8 cellular contexts compared by ENCODE assay signal in genomic region chr11:1574256-1575242, GRCh38. TPM values are rescaled to one million over a fixed set of nuclear protein-coding genes. Genes with fewer than 3 reads are reported as not detected.
DNase-seq lines count a peak whose midpoint lies in the region; ATAC-seq, FAIRE-seq and TF ChIP-seq lines count a peak whose summit lies in the region.

No MANE protein-coding gene starts in this region.

- H3K27me3 Mint-ChIP-seq in CD4-positive, alpha-beta memory T cell: no peaks in the 10 kb centered on the region
- H3K27me3 Mint-ChIP-seq in nephron (ENCODE audit: low read depth): peaks cover 61% of the 10 kb centered on the region

- TF ChIP-seq CTCF in nephron (IDR thresholded peaks at IDR 0.05; ENCODE audit: unreplicated experiment in 3 of 3) (peak; percentile 69 to 92 (median 84)), upper lobe of right lung (IDR thresholded peaks at IDR 0.05) (peak; percentile 75)

- peak; percentile 69 to 85 (median 73) for DNase-seq in CD4-positive, alpha-beta memory T cell
- DNase-seq in H54 (ENCODE audit: insufficient read length, low spot score): peak; percentile 75
- peak; percentile 41 for DNase-seq in NOMO-1 treated with DMSO at 0.1 percent for 48 hours (lab: John Stamatoyannopoulos, UW; ENCODE audit: unreplicated experiment)
- DNase-seq in activated T-helper 9 cell treated with anti-CD3 and anti-CD28 coated beads, Interleukin-2, amount 50 U/mL, for 16 hours (ENCODE audit: low read depth): peak; percentile 47
- peak; percentile 35 for DNase-seq in fibroblast of peridontal ligament (ENCODE audit: extremely low read depth)
- DNase-seq in upper lobe of right lung: peak; percentile 77
- DNase-seq in ureter (ENCODE audit: low spot score): no peak

- H3K36me3 ChIP-seq in CD4-positive, alpha-beta memory T cell (ENCODE audit: insufficient read depth, low read length): no peaks in the 10 kb centered on the region
- H3K36me3 ChIP-seq in upper lobe of right lung: no peaks in the 10 kb centered on the region

- H3K27ac ChIP-seq in CD4-positive, alpha-beta memory T cell (ENCODE audit: low read depth, low read length): peak overlapping the region; percentile 92
- peak overlapping the region; percentile 55 for H3K27ac ChIP-seq in upper lobe of right lung

- no peaks in the 10 kb centered on the region for H3K9me3 ChIP-seq in CD4-positive, alpha-beta memory T cell (ENCODE audit: control insufficient read depth in 1 of 2, low read length in 2 of 2)
- no peaks in the 10 kb centered on the region for H3K9me3 ChIP-seq in upper lobe of right lung

- CTCF ChIA-PET in CD4-positive, alpha-beta memory T cell (lab: Charles Lee; ENCODE audit: partially characterized antibody): interaction anchor here (0.7 to 5.4 kb wide), 28 partner anchors 9 to 732 kb away, joined by 3 to 54 read pairs (median 5); partner anchors contain the start of genes KRTAP5-1, KRTAP5-5, TOLLIP and TSPAN4

- TF ChIP-seq POLR2A in H54 (IDR thresholded peaks at IDR 0.05; ENCODE audit: low read depth, low read length): no peak

- H3K4me3 Mint-ChIP-seq in CD4-positive, alpha-beta memory T cell: peak overlapping the region; percentile 78 to 95 (median 86)
- H3K4me3 Mint-ChIP-seq in nephron: peak overlapping the region; percentile 56 to 63 (median 58)

- POLR2A ChIA-PET in CD4-positive, alpha-beta memory T cell (lab: Charles Lee; ENCODE audit: partially characterized antibody): interaction anchor here (0.8 to 5.7 kb wide), 17 partner anchors 8 to 374 kb away, joined by 3 to 72 read pairs (median 6); partner anchors contain the start of gene TOLLIP

- peaks cover 30% of the 10 kb centered on the region for H3K4me1 ChIP-seq in CD4-positive, alpha-beta memory T cell (ENCODE audit: insufficient read depth, low read length)
- peaks cover 15% of the 10 kb centered on the region for H3K4me1 ChIP-seq in upper lobe of right lung

- H3K4me3 ChIP-seq in CD4-positive, alpha-beta memory T cell (ENCODE audit: low read length in 2 of 2): peak overlapping the region; percentile 42 to 58
- H3K4me3 ChIP-seq in upper lobe of right lung: peak overlapping the region; percentile 56

- H3K9me3 Mint-ChIP-seq in CD4-positive, alpha-beta memory T cell: peaks cover 0 to 10% (median 4%) of the 10 kb centered on the region in 8 donors
- peaks cover 8% of the 10 kb centered on the region for H3K9me3 Mint-ChIP-seq in nephron

- no peaks in the 10 kb centered on the region for H3K27me3 ChIP-seq in CD4-positive, alpha-beta memory T cell (ENCODE audit: insufficient read depth, low read length)
- no peaks in the 10 kb centered on the region for H3K27me3 ChIP-seq in upper lobe of right lung

- peak; percentile 73 for ATAC-seq in upper lobe of right lung

- peaks cover 0 to 9% of the 10 kb centered on the region in 2 donors for H3K36me3 Mint-ChIP-seq in CD4-positive, alpha-beta memory T cell
- no peaks in the 10 kb centered on the region for H3K36me3 Mint-ChIP-seq in nephron (ENCODE audit: low read depth)

- FAIRE-seq in H54 (lab: Jason Lieb, UNC): no peak

- H3K27ac Mint-ChIP-seq in CD4-positive, alpha-beta memory T cell: peak overlapping the region; percentile 91 to 97 (median 95)
- H3K27ac Mint-ChIP-seq in nephron: no peak overlapping the region

- intact Hi-C loops in CD4-positive, alpha-beta memory T cell (cut with micrococcal nuclease): loop anchor here (1.0 to 5.0 kb wide), 7 partner anchors 15 to 310 kb away; partner anchors contain the start of gene TOLLIP
- intact Hi-C loops in upper lobe of right lung (cut with DNase I): no loop called here

- H3K4me1 Mint-ChIP-seq in CD4-positive, alpha-beta memory T cell: peaks cover 3 to 19% (median 6%) of the 10 kb centered on the region in 4 donors
- no peaks in the 10 kb centered on the region for H3K4me1 Mint-ChIP-seq in nephron

RNA-seq across cellular contexts. Expression of gene DUSP8, which starts 2.5 kb away (rescaled TPM):
- total RNA-seq in CD4-positive, alpha-beta memory T cell: 1 to 10 TPM; 5.8 TPM
- polyA plus RNA-seq in CD4-positive, alpha-beta memory T cell: 1 to 10 TPM in 1 of 2 donors, not detected in 1; 1.5 TPM
- total RNA-seq in upper lobe of right lung: 18.0 TPM
- total RNA-seq in ureter: 6.0 TPM

RNA-seq across cellular contexts. Expression of gene KRTAP5-1, which starts 10.5 kb away (rescaled TPM):
- total RNA-seq in CD4-positive, alpha-beta memory T cell: not detected
- polyA plus RNA-seq in CD4-positive, alpha-beta memory T cell: under 1 TPM in 1 of 2 donors, not detected in 1; 0.29 TPM
- total RNA-seq in upper lobe of right lung (not detected), ureter (not detected)

RNA-seq across cellular contexts. Expression of gene KRTAP5-2, which starts 23.5 kb away (rescaled TPM):
- not detected for total RNA-seq in CD4-positive, alpha-beta memory T cell
- not detected for polyA plus RNA-seq in CD4-positive, alpha-beta memory T cell
- total RNA-seq in upper lobe of right lung (not detected), ureter (not detected)

RNA-seq across cellular contexts. Expression of gene KRTAP5-3, which starts 33.7 kb away (rescaled TPM):
- total RNA-seq in CD4-positive, alpha-beta memory T cell: not detected
- not detected for polyA plus RNA-seq in CD4-positive, alpha-beta memory T cell
- not detected for total RNA-seq in upper lobe of right lung
- not detected for total RNA-seq in ureter

RNA-seq across cellular contexts. Expression of gene KRTAP5-4, which starts 47.4 kb away (rescaled TPM):
- not detected for total RNA-seq in CD4-positive, alpha-beta memory T cell
- polyA plus RNA-seq in CD4-positive, alpha-beta memory T cell: not detected
- not detected for total RNA-seq in upper lobe of right lung
- not detected for total RNA-seq in ureter

Comparison
In these comparisons a context has a peak if more than half of its experiments do, and no peak if none do; other contexts are left out.
1. H3K27ac Mint-ChIP-seq: peak in CD4-positive, alpha-beta memory T cell (7 of 7); none in nephron (0 of 3).